Comparison of ENCODE assay signal across 8 cellular contexts in the genomic region with DNA sequence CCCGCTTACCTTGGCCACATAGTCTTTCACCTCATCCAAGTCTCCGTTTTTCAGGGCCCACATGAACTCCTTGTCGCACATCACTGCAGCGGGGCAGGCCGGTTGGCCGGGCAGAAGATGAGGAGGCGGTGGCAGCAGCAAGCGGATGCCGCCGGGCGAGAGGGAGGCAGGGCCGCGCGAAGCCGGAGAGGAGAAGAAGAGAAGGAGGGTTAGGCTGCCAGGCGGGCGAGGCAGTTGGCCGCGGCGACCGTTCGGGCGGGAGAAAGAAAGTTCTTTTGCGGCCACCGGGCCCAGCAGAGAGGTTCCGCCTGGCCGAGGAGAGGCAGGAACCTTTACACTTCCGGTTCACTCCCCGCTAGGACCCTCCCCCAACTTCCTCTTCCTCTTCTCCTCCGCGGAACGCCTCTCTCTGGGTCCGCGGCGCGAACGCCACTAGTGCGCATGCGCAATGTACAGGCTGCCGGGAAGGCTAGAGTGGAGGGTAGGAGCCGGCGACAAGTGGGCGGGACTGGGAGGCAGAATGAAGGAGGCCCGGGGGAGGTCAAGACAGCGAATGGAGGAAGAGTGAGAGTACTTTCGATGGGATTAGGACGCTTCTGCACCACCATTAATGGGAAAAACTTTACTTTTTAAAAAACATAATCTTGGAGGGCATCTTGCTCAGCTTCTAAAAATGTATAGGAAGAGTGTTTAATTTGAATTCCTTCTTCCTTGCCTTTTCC. TPM values are rescaled to one million over a fixed set of nuclear protein-coding genes. Genes with fewer than 3 reads are reported as not detected.
DNase-seq lines count a peak whose midpoint lies in the region; TF ChIP-seq lines count a peak whose summit lies in the region.

MTPN (minus strand) TSS at position 340 of the 722 bp plus-strand sequence; CDS start at position 81, 259 bp downstream.

- H3K36me3 ChIP-seq in neuron (ENCODE audit: insufficient read depth, low read length) (peaks cover 11% of the 10 kb centered on the region), subcutaneous abdominal adipose tissue (ENCODE audit: control insufficient read depth in 5 of 5, insufficient read depth in 5 of 5, low read length in 5 of 5) (peaks cover 0 to 2% (median 0%) of the 10 kb centered on the region in 5 donors)

- CTCF ChIA-PET in HEK293T (lab: Yijun Ruan, JAX) = no interaction called here

- H2AFZ ChIP-seq in neuron (ENCODE audit: low read depth, low read length) = peak within 1 kb of the TSS; percentile 68

- H3K9me3 ChIP-seq in neuron (ENCODE audit: low read length) = no peaks in the 10 kb centered on the region
- H3K9me3 ChIP-seq in subcutaneous abdominal adipose tissue (ENCODE audit: control insufficient read depth in 5 of 5, low read length in 5 of 5) = no peaks in the 10 kb centered on the region

- peak within 1 kb of the TSS; percentile 70 for H3K4me3 ChIP-seq in neuron (ENCODE audit: low read length)
- peak within 1 kb of the TSS; percentile 89 to 99 (median 97) for H3K4me3 ChIP-seq in subcutaneous abdominal adipose tissue (ENCODE audit: low read depth in 1 of 5, low read length in 5 of 5)

- H3K4me1 ChIP-seq in neuron (ENCODE audit: insufficient read depth, low read length) (peaks cover 16% of the 10 kb centered on the region), subcutaneous abdominal adipose tissue (ENCODE audit: control insufficient read depth in 5 of 5, insufficient read depth in 5 of 5, low read length in 5 of 5) (peaks cover 6 to 61% (median 34%) of the 10 kb centered on the region in 5 donors)

- H3K27ac ChIP-seq in subcutaneous abdominal adipose tissue (ENCODE audit: low read depth, low read length) = peak within 1 kb of the TSS; percentile 71

- in situ Hi-C loops in SK-MEL-5 (cut with HindIII; ENCODE audit: low pct_unique_long_range_greater_than_20kb, low sequenced_read_pairs) = no loop called here

- POLR2A ChIA-PET in HEK293T (lab: Yijun Ruan, JAX) = interaction anchor here (0.7 to 1.2 kb wide), 2 partner anchors 17 to 25 kb away, joined by 3 to 4 read pairs; no protein-coding TSS in a partner anchor

- peak; percentile 97 for DNase-seq in GF-D8 (lab: John Stamatoyannopoulos, UW)
- DNase-seq in HEK293T (ENCODE audit: extremely low spot score) = peak; percentile 100
- peak; percentile 97 for DNase-seq in MV-4-11 (lab: John Stamatoyannopoulos, UW)
- peak; percentile 100 for DNase-seq in SK-MEL-5 (ENCODE audit: low read depth, low spot score)
- DNase-seq in activated naive CD4-positive, alpha-beta T cell treated with Interleukin-2 at 50 U/mL for 16 hours = peak; percentile 96
- DNase-seq in foreskin melanocyte = peak; percentile 97

- H3K27me3 ChIP-seq in neuron (ENCODE audit: insufficient read depth, low read length) = no peaks in the 10 kb centered on the region
- no peaks in the 10 kb centered on the region for H3K27me3 ChIP-seq in subcutaneous abdominal adipose tissue (ENCODE audit: control insufficient read depth in 5 of 5, insufficient read depth in 4 of 5, low read length in 5 of 5)

- H3K9ac ChIP-seq in subcutaneous abdominal adipose tissue (ENCODE audit: low read length in 5 of 5) = peak within 1 kb of the TSS; percentile 82 to 95 (median 92)

TF ChIP-seq in HEK293T, 16 proteins besides CTCF, POLR2A, EP300 and RAD21:
- TF ChIP-seq L3MBTL2 (conservative IDR thresholded peaks at IDR 0.05) = peak; percentile 29; the same call in 1 of the 2 replicates
- TF ChIP-seq ELF4 (IDR thresholded peaks at IDR 0.05) = peak; percentile 74
- TF ChIP-seq CTBP1 (IDR thresholded peaks at IDR 0.05; ENCODE audit: borderline replicate concordance) = no peak
- TF ChIP-seq TARDBP (IDR thresholded peaks at IDR 0.05) = no peak
- TF ChIP-seq, protein P1, sequence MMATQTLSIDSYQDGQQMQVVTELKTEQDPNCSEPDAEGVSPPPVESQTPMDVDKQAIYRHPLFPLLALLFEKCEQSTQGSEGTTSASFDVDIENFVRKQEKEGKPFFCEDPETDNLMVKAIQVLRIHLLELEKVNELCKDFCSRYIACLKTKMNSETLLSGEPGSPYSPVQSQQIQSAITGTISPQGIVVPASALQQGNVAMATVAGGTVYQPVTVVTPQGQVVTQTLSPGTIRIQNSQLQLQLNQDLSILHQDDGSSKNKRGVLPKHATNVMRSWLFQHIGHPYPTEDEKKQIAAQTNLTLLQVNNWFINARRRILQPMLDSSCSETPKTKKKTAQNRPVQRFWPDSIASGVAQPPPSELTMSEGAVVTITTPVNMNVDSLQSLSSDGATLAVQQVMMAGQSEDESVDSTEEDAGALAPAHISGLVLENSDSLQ (IDR thresholded peaks at IDR 0.05) = 0 out of 2 replicates have a peak, but pooled peaks have one; percentile 10
- TF ChIP-seq FOXK2 (IDR thresholded peaks at IDR 0.05) = no peak
- TF ChIP-seq HDGF (IDR thresholded peaks at IDR 0.05; ENCODE audit: borderline replicate concordance) = 0 out of 2 replicates have a peak, but pooled peaks have one; percentile 58

RNA-seq across cellular contexts. Expression of gene MTPN, which starts in this region (rescaled TPM):
- 159 and 168 TPM in 2 replicates for total RNA-seq in SK-MEL-5 (2014; rRNA removed; shearing (Covaris generic))
- polyA plus RNA-seq in SK-MEL-5 (2015; cell fraction: cytosol; rRNA removed) = 187 and 282 TPM in 2 replicates
- polyA plus RNA-seq in SK-MEL-5 (2015; cell fraction: nucleus; rRNA removed) = 35.9 and 47.4 TPM in 2 replicates

Comparison
In these comparisons a context has a peak if more than half of its experiments do, and no peak if none do; other contexts are left out.
1. Peak in every context shown above with its lines: DNase-seq, H3K4me3 ChIP-seq and H3K27ac ChIP-seq.